ENCODE assay signal across 23 cellular contexts in the genomic region with DNA sequence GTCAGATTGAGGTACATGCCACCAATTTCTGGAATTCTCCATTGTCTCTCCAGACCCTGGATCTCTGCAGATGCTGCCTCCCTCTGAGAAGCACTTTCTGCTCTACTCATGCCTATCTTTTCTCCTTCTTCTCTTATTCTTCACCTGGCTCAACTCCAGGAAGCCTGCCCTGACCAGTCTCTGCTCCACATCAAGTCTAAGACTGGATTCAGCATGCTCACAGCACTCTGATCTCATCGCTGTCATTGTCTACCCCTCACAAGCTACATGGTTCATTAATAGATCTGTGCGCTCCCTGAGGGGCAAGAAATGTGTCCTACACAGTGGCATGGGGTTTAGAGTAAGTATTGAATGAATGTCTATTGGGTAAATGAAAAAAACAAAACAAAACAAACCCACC. TPM values are rescaled to one million over a fixed set of nuclear protein-coding genes. Genes with fewer than 3 reads are reported as not detected.
"Had no signal": no experiment of that assay in that cellular context is flagged by ENCODE, and none has a peak within 500 bp of the region (broad histone marks: within the 10 kb centered on the region; RNA-seq: fewer than 3 reads in every experiment).

No MANE protein-coding gene starts in this region.

- DNase-seq: activated CD4-positive, alpha-beta T cell treated with anti-CD3 and anti-CD28 coated beads, Interleukin-2, amount 50 U/mL, for 48 hours; activated naive CD4-positive, alpha-beta T cell treated with anti-CD3 and anti-CD28 coated beads for 36 hours; anterior cingulate cortex; body of pancreas; effector CD4-positive, alpha-beta T cell; hippocampal formation; left ventricle myocardium inferior; midbrain; small intestine; stimulated activated CD4-positive, alpha-beta T cell treated with anti-CD3 and anti-CD28 coated beads, Interleukin-2, amount 100 ng/mL, for 24 hours; stimulated activated naive B cell treated with anti-CD40 and anti-IgM and Interleukin-4, amounts not matched to agents 10 μg/mL and 1 μg/mL and 100 μg/mL, for 72 hours; T-helper 1 cell; T1000; upper lobe of left lung had no signal

- H3K9me3 ChIP-seq: body of pancreas, left ventricle myocardium inferior, SJSA1, thoracic aorta, upper lobe of left lung had no signal

- ATAC-seq: body of pancreas; sciatic nerve; stimulated activated naive B cell treated with anti-CD40 and anti-IgM and Interleukin-4, amounts not matched to agents 10 μg/mL and 1 μg/mL and 100 μg/mL, for 72 hours; WTC11 had no signal

- H3K4me3 Mint-ChIP-seq: activated naive CD4-positive, alpha-beta T cell treated with anti-CD3 and anti-CD28 coated beads for 36 hours; dendritic cell treated with granulocyte-macrophage colony-stimulating factor and Interleukin-4, amounts not matched to agents 40 ng/mL and 50 ng/mL, for 4 days; stimulated activated naive B cell treated with anti-CD40 and anti-IgM and Interleukin-4, amounts not matched to agents 10 μg/mL and 1 μg/mL and 100 μg/mL, for 72 hours; WTC11 had no signal

- H3K4me1 Mint-ChIP-seq: WTC11 had no signal

- H3K9me3 Mint-ChIP-seq: dendritic cell treated with granulocyte-macrophage colony-stimulating factor and Interleukin-4, amounts not matched to agents 40 ng/mL and 50 ng/mL, for 4 days had no signal

- H3K4me1 ChIP-seq: body of pancreas, left ventricle myocardium inferior, SJSA1, upper lobe of left lung had no signal

- H3K27me3 Mint-ChIP-seq: dendritic cell treated with granulocyte-macrophage colony-stimulating factor and Interleukin-4, amounts not matched to agents 40 ng/mL and 50 ng/mL, for 4 days; stimulated activated naive B cell treated with anti-CD40 and anti-IgM and Interleukin-4, amounts not matched to agents 10 μg/mL and 1 μg/mL and 100 μg/mL, for 72 hours had no signal

- H3K4me3 ChIP-seq: body of pancreas, left ventricle myocardium inferior, SJSA1, thoracic aorta, upper lobe of left lung had no signal

- H3K27ac ChIP-seq: body of pancreas, left ventricle myocardium inferior, SJSA1, thoracic aorta, upper lobe of left lung had no signal

- H3K36me3 ChIP-seq: left ventricle myocardium inferior, SJSA1, thoracic aorta, upper lobe of left lung had no signal

- H3K36me3 Mint-ChIP-seq: WTC11 had no signal

- H3K27ac Mint-ChIP-seq: activated naive CD4-positive, alpha-beta T cell treated with anti-CD3 and anti-CD28 coated beads for 36 hours; dendritic cell treated with granulocyte-macrophage colony-stimulating factor and Interleukin-4, amounts not matched to agents 40 ng/mL and 50 ng/mL, for 4 days; stimulated activated naive B cell treated with anti-CD40 and anti-IgM and Interleukin-4, amounts not matched to agents 10 μg/mL and 1 μg/mL and 100 μg/mL, for 72 hours; WTC11 had no signal

- H3K27me3 ChIP-seq: body of pancreas, SJSA1, upper lobe of left lung had no signal

RNA-seq across cellular contexts. Expression of gene CCR4, which starts 38.7 kb away (rescaled TPM):
- total RNA-seq: body of pancreas, cardiac septum, left ventricle myocardium inferior, lung microvascular endothelial cell, osteoblast, renal cortical epithelial cell, SJSA1 had no signal
